In genomic region chr19:8342316-8342683, GRCh38 we compare ENCODE assay signal across 10 cellular contexts. TPM values are rescaled to one million over a fixed set of nuclear protein-coding genes. Genes with fewer than 3 reads are reported as not detected.
A peak's percentile ranks its signal among the peaks of the same experiment; 100 is the strongest.
DNase-seq lines count a peak whose midpoint lies in the region; ATAC-seq and TF ChIP-seq lines count a peak whose summit lies in the region.
"Had no signal": no experiment of that assay in that cellular context is flagged by ENCODE, and none has a peak within 500 bp of the region (broad histone marks: within the 10 kb centered on the region; RNA-seq: fewer than 3 reads in every experiment).

No MANE protein-coding gene starts in this region.

- peaks cover 17% of the 10 kb centered on the region for H3K4me1 ChIP-seq in CD4-positive, CD25-positive, alpha-beta regulatory T cell (ENCODE audit: control insufficient read depth, insufficient read depth, low read length, poor library complexity, severe bottlenecking)
- H3K4me1 ChIP-seq in colonic mucosa = peaks cover 3% of the 10 kb centered on the region

- H3K27ac ChIP-seq in CD4-positive, CD25-positive, alpha-beta regulatory T cell (ENCODE audit: insufficient read depth, low read length, poor library complexity, severe bottlenecking) = no peak overlapping the region
- H3K27ac ChIP-seq in colonic mucosa = no peak overlapping the region

- H3K9me3 ChIP-seq in CD4-positive, CD25-positive, alpha-beta regulatory T cell (ENCODE audit: control insufficient read depth in 2 of 2, low read length in 2 of 2) = no peaks in the 10 kb centered on the region
- H3K9me3 ChIP-seq in colonic mucosa = no peaks in the 10 kb centered on the region

- no peak overlapping the region for H3K4me3 ChIP-seq in CD4-positive, CD25-positive, alpha-beta regulatory T cell (ENCODE audit: low read depth, low read length)
- H3K4me3 ChIP-seq in fibroblast of pulmonary artery (replicated peaks; ENCODE audit: low read depth, low read length) (peak overlapping the region; percentile 61), colonic mucosa (no peak overlapping the region)

- no peak for DNase-seq in CD4-positive, CD25-positive, alpha-beta regulatory T cell
- DNase-seq in T-cell (no peak), fibroblast of pulmonary artery (ENCODE audit: low read depth) (no peak), sciatic nerve (ENCODE audit: low spot score) (no peak), NCI-H1694 treated with DMSO at 0.1 percent for 48 hours (lab: John Stamatoyannopoulos, UW) (no peak), colonic mucosa (no peak), NCI-H1694 (lab: John Stamatoyannopoulos, UW) (no peak), type B pancreatic cell (ENCODE audit: extremely low spot score, unreplicated experiment) (no peak)
- DNase-seq: MM.1S, NCI-H526 treated with DMSO at 0.1 percent for 48 hours had no signal

- peaks cover 0 to 4% (median 0%) of the 10 kb centered on the region in 7 donors for H3K9me3 Mint-ChIP-seq in CD4-positive, CD25-positive, alpha-beta regulatory T cell
- H3K9me3 Mint-ChIP-seq in T-cell = no peaks in the 10 kb centered on the region
- H3K9me3 Mint-ChIP-seq in type B pancreatic cell = no peaks in the 10 kb centered on the region

- POLR2A ChIA-PET in T-cell (lab: Charles Lee) = no interaction called here

- H3K27me3 ChIP-seq in CD4-positive, CD25-positive, alpha-beta regulatory T cell (ENCODE audit: control insufficient read depth, insufficient read depth, low read length) = no peaks in the 10 kb centered on the region
- H3K27me3 ChIP-seq in colonic mucosa = peaks cover 18% of the 10 kb centered on the region

- intact Hi-C loops in sciatic nerve (cut with DNase I) = no loop called here
- intact Hi-C loops in colonic mucosa (cut with DNase I) = no loop called here

- H3K36me3 Mint-ChIP-seq in CD4-positive, CD25-positive, alpha-beta regulatory T cell = peaks cover 3% of the 10 kb centered on the region
- H3K36me3 Mint-ChIP-seq in T-cell (no peaks in the 10 kb centered on the region), type B pancreatic cell (no peaks in the 10 kb centered on the region)

- H3K4me3 Mint-ChIP-seq in CD4-positive, CD25-positive, alpha-beta regulatory T cell = peak overlapping the region; percentile 46 to 77 (median 64)
- H3K4me3 Mint-ChIP-seq in T-cell (peak overlapping the region; percentile 37 to 80 (median 73)), type B pancreatic cell (no peak overlapping the region)

- CTCF ChIA-PET in T-cell (lab: Charles Lee) = no interaction called here

- no peak overlapping the region for H3K27ac Mint-ChIP-seq in CD4-positive, CD25-positive, alpha-beta regulatory T cell
- H3K27ac Mint-ChIP-seq in T-cell (no peak overlapping the region), type B pancreatic cell (no peak overlapping the region)

- H3K36me3 ChIP-seq in CD4-positive, CD25-positive, alpha-beta regulatory T cell (ENCODE audit: control insufficient read depth, insufficient read depth, low read length) = no peaks in the 10 kb centered on the region
- H3K36me3 ChIP-seq in colonic mucosa = no peaks in the 10 kb centered on the region

- peaks cover 0 to 18% (median 9%) of the 10 kb centered on the region in 4 donors for H3K4me1 Mint-ChIP-seq in CD4-positive, CD25-positive, alpha-beta regulatory T cell
- H3K4me1 Mint-ChIP-seq in T-cell (peaks cover 0 to 8% (median 5%) of the 10 kb centered on the region in 3 donors), type B pancreatic cell (ENCODE audit: unreplicated experiment) (no peaks in the 10 kb centered on the region)

- no peak for TF ChIP-seq CTCF in fibroblast of pulmonary artery (IDR thresholded peaks at IDR 0.05; ENCODE audit: low read length, missing control alignments)
- TF ChIP-seq CTCF in colonic mucosa (IDR thresholded peaks at IDR 0.05) = no peak
- no peak for TF ChIP-seq CTCF in type B pancreatic cell (conservative IDR thresholded peaks at IDR 0.05)

- ATAC-seq in CD4-positive, CD25-positive, alpha-beta regulatory T cell (ENCODE audit: low read depth in 2 of 2) = no peak
- ATAC-seq in T-cell (replicated peaks in 1 of 4) = no peak
- ATAC-seq in sciatic nerve = peak; percentile 25

- no peak overlapping the region for H3K9ac ChIP-seq in colonic mucosa (ENCODE audit: low read depth in 2 of 2, low read length in 2 of 2)

- peaks cover 38% of the 10 kb centered on the region for H3K27me3 Mint-ChIP-seq in CD4-positive, CD25-positive, alpha-beta regulatory T cell
- peaks cover 4 to 24% of the 10 kb centered on the region in 2 donors for H3K27me3 Mint-ChIP-seq in T-cell
- peaks cover 62% of the 10 kb centered on the region for H3K27me3 Mint-ChIP-seq in type B pancreatic cell

RNA-seq across cellular contexts. Expression of gene KANK3, which starts 0.8 kb away (rescaled TPM):
- total RNA-seq in CD4-positive, CD25-positive, alpha-beta regulatory T cell = 4.4 TPM
- 1 to 10 TPM in 2 of 4 donors, under 1 TPM in 2; 0.40 to 2.1 (median 1.0) TPM for polyA plus RNA-seq in CD4-positive, CD25-positive, alpha-beta regulatory T cell
- 1 to 10 TPM in 4 of 5 donors, under 1 TPM in 1; 0.88 to 5.5 (median 4.4) TPM for total RNA-seq in T-cell
- total RNA-seq in sciatic nerve = 28.2 TPM
- 1 to 10 TPM; 1.7 to 2.7 TPM for total RNA-seq in colonic mucosa
- total RNA-seq in type B pancreatic cell (ENCODE audit: low replicate concordance) = 1.6 and 3.1 TPM in 2 replicates

RNA-seq across cellular contexts. Expression of gene RPS28, which starts 21.0 kb away (rescaled TPM):
- total RNA-seq in CD4-positive, CD25-positive, alpha-beta regulatory T cell = 2,201 TPM
- polyA plus RNA-seq in CD4-positive, CD25-positive, alpha-beta regulatory T cell = 1,000 to 10,000 TPM; 1,925 to 3,295 (median 2,756) TPM
- total RNA-seq in T-cell (1,000 to 10,000 TPM; 2,995 to 3,551 (median 3,317) TPM), sciatic nerve (893 TPM), colonic mucosa (1,000 to 10,000 TPM; 1,587 to 1,854 TPM), type B pancreatic cell (ENCODE audit: low replicate concordance) (1,715 and 2,131 TPM in 2 replicates)

RNA-seq across cellular contexts. Expression of gene NDUFA7, which starts 21.1 kb away (rescaled TPM):
- 27.4 TPM for total RNA-seq in CD4-positive, CD25-positive, alpha-beta regulatory T cell
- 100 to 1,000 TPM; 130 to 181 (median 149) TPM for polyA plus RNA-seq in CD4-positive, CD25-positive, alpha-beta regulatory T cell
- total RNA-seq in T-cell (10 to 100 TPM; 24.5 to 44.7 (median 32.8) TPM), sciatic nerve (24.7 TPM), colonic mucosa (10 to 100 TPM; 57.4 to 58.3 TPM), type B pancreatic cell (ENCODE audit: low replicate concordance) (46.8 and 52.5 TPM in 2 replicates)

RNA-seq across cellular contexts. Expression of gene ANGPTL4, which starts 21.7 kb away (rescaled TPM):
- not detected for total RNA-seq in CD4-positive, CD25-positive, alpha-beta regulatory T cell
- not detected for polyA plus RNA-seq in CD4-positive, CD25-positive, alpha-beta regulatory T cell
- total RNA-seq in T-cell = under 1 TPM in 2 of 5 donors, not detected in 3; 0.18 to 0.19 TPM
- 9.2 TPM for total RNA-seq in sciatic nerve
- 1 to 10 TPM; 7.7 to 8.1 TPM for total RNA-seq in colonic mucosa
- total RNA-seq in type B pancreatic cell (ENCODE audit: low replicate concordance) = 4.2 and 4.7 TPM in 2 replicates

RNA-seq across cellular contexts. Expression of gene CD320, which starts 34.1 kb away (rescaled TPM):
- total RNA-seq in CD4-positive, CD25-positive, alpha-beta regulatory T cell = 27.0 TPM
- polyA plus RNA-seq in CD4-positive, CD25-positive, alpha-beta regulatory T cell = 10 to 100 TPM; 42.4 to 63.7 (median 60.0) TPM
- total RNA-seq in T-cell = 10 to 100 TPM; 26.1 to 41.5 (median 37.4) TPM
- total RNA-seq in sciatic nerve = 23.8 TPM
- total RNA-seq in colonic mucosa = 100 to 1,000 TPM in 1 of 2 donors, 10 to 100 TPM in 1; 34.1 to 154 TPM
- total RNA-seq in type B pancreatic cell (ENCODE audit: low replicate concordance) = 22.7 and 52.3 TPM in 2 replicates
